8 cellular contexts compared by ENCODE assay signal in genomic region chr9:89602978-89603628, GRCh38. TPM values are rescaled to one million over a fixed set of nuclear protein-coding genes. Genes with fewer than 3 reads are reported as not detected.
DNase-seq lines count a peak whose midpoint lies in the region; ATAC-seq, FAIRE-seq and TF ChIP-seq lines count a peak whose summit lies in the region.

No MANE protein-coding gene starts in this region.

- no peak for TF ChIP-seq POLR2A in spleen (IDR thresholded peaks at IDR 0.05)

- H4K20me1 ChIP-seq in keratinocyte (ENCODE audit: control insufficient read depth, extremely low read depth, insufficient read depth, low read length): no peaks in the 10 kb centered on the region

- H3K27me3 Mint-ChIP-seq in CD8-positive, alpha-beta T cell (ENCODE audit: low read depth): peaks cover 3% of the 10 kb centered on the region

- 1 to 2% (median 2%) methylated on average over 24 of the region's 24 CpGs for WGBS in spleen, 5 donors

- peak; percentile 76 for TF ChIP-seq CTCF in CD8-positive, alpha-beta T cell (IDR thresholded peaks at IDR 0.05)
- TF ChIP-seq CTCF in keratinocyte (optimal IDR thresholded peaks at IDR 0.05 in 1 of 3, IDR thresholded peaks at IDR 0.05 in 1 of 3, conservative IDR thresholded peaks at IDR 0.05 in 1 of 3; ENCODE audit: extremely low read depth in 1 of 3, insufficient read depth in 2 of 3, low read length in 3 of 3): peak; percentile 79 to 93 (median 81)
- TF ChIP-seq CTCF in spleen (IDR thresholded peaks at IDR 0.05 in 8 of 11, conservative IDR thresholded peaks at IDR 0.05 in 3 of 11): peak; percentile 57 to 93 (median 86)

- H3K9me3 Mint-ChIP-seq in CD8-positive, alpha-beta T cell: no peaks in the 10 kb centered on the region

- H3K27me3 ChIP-seq in CD8-positive, alpha-beta T cell (ENCODE audit: insufficient read depth, low read length): no peaks in the 10 kb centered on the region
- peaks cover 38% of the 10 kb centered on the region for H3K27me3 ChIP-seq in keratinocyte (ENCODE audit: control insufficient read depth, extremely low read depth, insufficient read depth, low read length)
- peaks cover 0 to 34% (median 3%) of the 10 kb centered on the region in 7 donors for H3K27me3 ChIP-seq in spleen (replicated peaks in 1 of 7)

- dilution Hi-C loops in keratinocyte (cut with MboI; ENCODE audit: extremely low pct_ligation_motif_present, low sequenced_read_pairs): loop anchor here (10.0 kb wide), 1 partner anchor 502 kb away; no protein-coding TSS in a partner anchor

- intact Hi-C loops in CD8-positive, alpha-beta T cell (cut with DNase I, micrococcal nuclease): loop anchor here (1.0 to 10.0 kb wide), 11 partner anchors 26 to 1822 kb away; partner anchors contain the start of gene NFIL3 (in 1 of the 2)
- intact Hi-C loops in spleen (cut with DNase I; ENCODE audit: low total_unique reads): loop anchor here (2.0 to 10.0 kb wide), 3 partner anchors 202 to 500 kb away; no protein-coding TSS in a partner anchor

- no peak overlapping the region for H3K27ac ChIP-seq in CD8-positive, alpha-beta T cell (ENCODE audit: low read depth, low read length)
- no peak overlapping the region for H3K27ac ChIP-seq in keratinocyte (ENCODE audit: control insufficient read depth, insufficient read depth, low read length)
- H3K27ac ChIP-seq in spleen: peak overlapping the region in 2 of 8 donors; percentile 83 to 91

- no peak overlapping the region for H2AFZ ChIP-seq in keratinocyte (ENCODE audit: control insufficient read depth, low read length)

- no peaks in the 10 kb centered on the region for H3K79me2 ChIP-seq in keratinocyte (ENCODE audit: control insufficient read depth, insufficient read depth, low read length)

- peak; percentile 21 for ATAC-seq in CD8-positive, alpha-beta T cell
- peak; percentile 33 for ATAC-seq in HG02798 (IDR thresholded peaks at IDR 0.05; ENCODE audit: poor library complexity, unreplicated experiment)
- ATAC-seq in GM21367 (IDR thresholded peaks at IDR 0.05; ENCODE audit: unreplicated experiment): no peak

- no peaks in the 10 kb centered on the region for H3K9me1 ChIP-seq in keratinocyte (ENCODE audit: control insufficient read depth, extremely low read depth, insufficient read depth, low read length)

- CTCF ChIA-PET in CD8-positive, alpha-beta T cell (lab: Charles Lee): interaction anchor here (0.5 to 6.3 kb wide), 45 partner anchors 8 to 1802 kb away, joined by 3 to 66 read pairs (median 4); no protein-coding TSS in a partner anchor

- H3K4me1 Mint-ChIP-seq in CD8-positive, alpha-beta T cell (ENCODE audit: low read depth): peaks cover 27% of the 10 kb centered on the region

- no peaks in the 10 kb centered on the region for H3K36me3 Mint-ChIP-seq in CD8-positive, alpha-beta T cell

- no peak overlapping the region for H3K9ac ChIP-seq in keratinocyte (ENCODE audit: control insufficient read depth, extremely low read depth, insufficient read depth, low read length)

- DNase-seq in CD8-positive, alpha-beta T cell: peak; percentile 67 to 89 (median 88)
- DNase-seq in NCI-H345 (lab: John Stamatoyannopoulos, UW): peak; percentile 90
- peak; percentile 86 for DNase-seq in activated CD4-positive, CD25-positive, alpha-beta regulatory T cell treated with anti-CD3 and anti-CD28 coated beads, Interleukin-2, amount 50 U/mL, for 72 hours
- DNase-seq in cerebellar cortex (ENCODE audit: low spot score): peak; percentile 94
- no peak for DNase-seq in keratinocyte (ENCODE audit: low read depth, low spot score)
- DNase-seq in spleen: peak; percentile 97

- POLR2A ChIA-PET in CD8-positive, alpha-beta T cell (lab: Charles Lee): interaction anchor here (1.8 kb wide), 1 partner anchor 499 kb away, joined by 9 read pairs; no protein-coding TSS in a partner anchor

- H3K4me1 ChIP-seq in CD8-positive, alpha-beta T cell (ENCODE audit: insufficient read depth, low read length): peaks cover 37% of the 10 kb centered on the region
- H3K4me1 ChIP-seq in keratinocyte (ENCODE audit: control insufficient read depth, extremely low read depth, insufficient read depth, low read length) (peaks cover 29% of the 10 kb centered on the region), spleen (peaks cover 25 to 49% (median 44%) of the 10 kb centered on the region in 6 donors)

- peak overlapping the region; percentile 79 for H3K4me3 Mint-ChIP-seq in CD8-positive, alpha-beta T cell

- H3K27ac Mint-ChIP-seq in CD8-positive, alpha-beta T cell: peak overlapping the region; percentile 72

- H3K9me3 ChIP-seq in CD8-positive, alpha-beta T cell (ENCODE audit: low read length): no peaks in the 10 kb centered on the region
- H3K9me3 ChIP-seq in keratinocyte (ENCODE audit: control insufficient read depth, low read depth, low read length) (no peaks in the 10 kb centered on the region), spleen (no peaks in the 10 kb centered on the region)

- FAIRE-seq in keratinocyte (lab: Jason Lieb, UNC): peak; percentile 64

- H3K4me3 ChIP-seq in CD8-positive, alpha-beta T cell (ENCODE audit: low read depth, low read length): peak overlapping the region; percentile 64
- H3K4me3 ChIP-seq in keratinocyte (ENCODE audit: control insufficient read depth in 2 of 3, extremely low read depth in 1 of 3, insufficient read depth in 2 of 3, low read depth in 1 of 3, low read length in 3 of 3) (peak overlapping the region in 2 of 3 experiments; percentile 7 to 19), spleen (peak overlapping the region; percentile 21 to 75 (median 53))

- H3K36me3 ChIP-seq in CD8-positive, alpha-beta T cell (ENCODE audit: insufficient read depth, low read length): no peaks in the 10 kb centered on the region
- H3K36me3 ChIP-seq in keratinocyte (ENCODE audit: control insufficient read depth in 2 of 2, extremely low read depth in 1 of 2, insufficient read depth in 2 of 2, low read length in 2 of 2): no peaks in the 10 kb centered on the region
- H3K36me3 ChIP-seq in spleen: no peaks in the 10 kb centered on the region

- H3K4me2 ChIP-seq in keratinocyte (ENCODE audit: control insufficient read depth, extremely low read depth, insufficient read depth, low read depth, low read length): peak overlapping the region; percentile 83

RNA-seq across cellular contexts. Expression of gene GADD45G, which starts 1.7 kb away (rescaled TPM):
- total RNA-seq in CD8-positive, alpha-beta T cell: 10 to 100 TPM in 1 of 2 experiments, 1 to 10 TPM in 1; 9.5 to 11.2 TPM
- polyA plus RNA-seq in keratinocyte: 0.05 to 0.27 TPM in 2 of 3 replicates, not detected in the other
- polyA plus RNA-seq in keratinocyte (2011; ENCODE audit: low read depth): 0.84 TPM
- not detected in 2 replicates for polyA plus RNA-seq in keratinocyte (2011; cell fraction: cytosol; rRNA removed)
- not detected in 2 replicates for polyA plus RNA-seq in keratinocyte (2011; cell fraction: nucleus; rRNA removed)
- polyA plus RNA-seq in keratinocyte (2012; ENCODE audit: low replicate concordance): 2.9 TPM in 1 of 2 replicates, not detected in the other
- polyA minus RNA-seq in keratinocyte: not detected in 3 replicates
- not detected for polyA minus RNA-seq in keratinocyte (2011; cell fraction: cytosol; rRNA and poly(A)+ RNA removed)
- not detected in 2 replicates for polyA minus RNA-seq in keratinocyte (2011; cell fraction: nucleus; rRNA and poly(A)+ RNA removed)
- 1 to 10 TPM; 2.0 to 6.8 (median 2.6) TPM for total RNA-seq in spleen
- 10 to 100 TPM in 2 of 3 donors, 1 to 10 TPM in 1; 5.9 to 17.6 (median 16.9) TPM for polyA plus RNA-seq in spleen

Comparison
In these comparisons a context has a peak if more than half of its experiments do, and no peak if none do; other contexts are left out.
1. H3K4me3 ChIP-seq: peak in every context shown above with its lines; median percentile 64 in CD8-positive, alpha-beta T cell; 53 in spleen; 13 in keratinocyte.